In the genomic region with DNA sequence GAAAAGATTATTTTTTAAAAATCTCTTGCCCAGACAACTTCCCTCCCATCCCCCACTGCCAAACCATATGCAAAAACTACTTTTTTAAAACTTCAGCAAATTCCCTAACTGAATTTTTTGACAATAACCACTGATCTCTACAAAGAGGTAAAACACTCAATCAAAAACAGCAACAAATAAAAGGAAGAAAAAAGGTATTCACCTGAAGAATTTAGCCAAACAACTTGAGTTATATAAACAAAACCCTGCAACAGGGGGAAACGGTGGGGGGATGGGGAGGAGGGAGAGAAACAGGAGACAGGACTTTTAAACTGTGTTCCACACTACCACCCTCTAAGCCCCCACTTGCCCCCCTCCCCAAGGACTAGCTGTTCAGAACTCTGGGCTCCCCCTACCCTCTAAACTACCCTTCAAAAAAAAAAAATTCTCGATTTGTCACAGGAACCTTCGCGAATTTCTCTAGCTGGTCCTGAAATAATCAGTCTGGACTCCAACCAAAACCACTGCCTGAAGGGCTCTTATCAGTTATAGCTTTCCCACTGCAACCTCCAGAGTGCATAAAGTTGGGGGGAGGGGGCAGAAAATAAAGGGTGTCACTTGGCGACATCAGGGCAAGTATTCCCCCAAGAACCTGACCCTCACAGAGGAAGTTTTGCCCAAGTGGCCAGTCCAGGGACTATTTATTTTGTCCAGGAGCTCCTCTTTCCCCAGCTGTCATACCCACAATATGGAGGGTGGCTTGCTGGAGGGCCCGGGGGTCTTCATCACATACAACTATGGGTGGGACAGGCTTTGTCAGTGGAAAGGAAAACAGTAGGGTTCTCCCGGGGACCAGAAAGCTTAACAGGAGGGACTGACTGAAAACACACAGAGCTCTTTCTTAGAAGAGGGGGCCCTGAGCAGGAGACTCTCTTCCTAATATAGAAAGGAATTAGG, we compare ENCODE assay signal across 8 cellular contexts. TPM values are rescaled to one million over a fixed set of nuclear protein-coding genes. Genes with fewer than 3 reads are reported as not detected.
DNase-seq lines count a peak whose midpoint lies in the region; ATAC-seq lines count a peak whose summit lies in the region.

No MANE protein-coding gene starts in this region.

- no peaks in the 10 kb centered on the region for H3K27me3 ChIP-seq in HUES64 (ENCODE audit: insufficient read depth, low read length)
- H3K27me3 ChIP-seq in stomach smooth muscle (ENCODE audit: control insufficient read depth in 1 of 2, insufficient read depth in 2 of 2, low read length in 2 of 2): no peaks in the 10 kb centered on the region

- peaks cover 3% of the 10 kb centered on the region; the same call in 1 of the 2 replicates for H3K36me3 ChIP-seq in HUES64 (ENCODE audit: insufficient read depth, low read length)
- no peaks in the 10 kb centered on the region for H3K36me3 ChIP-seq in stomach smooth muscle (ENCODE audit: control insufficient read depth in 2 of 2, insufficient read depth in 2 of 2, low read length in 2 of 2)

- H3K4me3 ChIP-seq in HUES64 (ENCODE audit: low read length) (peak overlapping the region; percentile 92), stomach smooth muscle (ENCODE audit: low read length in 2 of 2) (peak overlapping the region; percentile 94 to 95)

- H3K9ac ChIP-seq in HUES64 (ENCODE audit: low read depth, low read length) (peak overlapping the region; percentile 92), stomach smooth muscle (ENCODE audit: low read length in 2 of 2) (peak overlapping the region; percentile 93 to 98)

- peaks cover 27% of the 10 kb centered on the region for H3K4me1 ChIP-seq in HUES64 (ENCODE audit: insufficient read depth, low read length)
- H3K4me1 ChIP-seq in stomach smooth muscle (ENCODE audit: control insufficient read depth, insufficient read depth, low read length): peaks cover 26% of the 10 kb centered on the region

- H3K9me3 ChIP-seq in HUES64 (ENCODE audit: insufficient read depth, low read depth, low read length): no peaks in the 10 kb centered on the region
- H3K9me3 ChIP-seq in stomach smooth muscle (ENCODE audit: control insufficient read depth in 2 of 2, low read length in 2 of 2): no peaks in the 10 kb centered on the region

- DNase-seq in CD1c-positive myeloid dendritic cell (ENCODE audit: extremely low spot score) (peak; percentile 22), iris pigment epithelial cell (ENCODE audit: low read depth) (peak; percentile 28), NCI-H524 treated with DMSO at 0.1 percent for 48 hours (lab: John Stamatoyannopoulos, UW) (no peak)

- WGBS in HUES64: under 1% methylated on average over 5 of the region's 7 CpGs

- H3K27ac ChIP-seq in HUES64 (ENCODE audit: low read depth, low read length) (peak overlapping the region; percentile 96), angular gyrus (ENCODE audit: low read depth, low read length) (peak overlapping the region; percentile 92), stomach smooth muscle (ENCODE audit: low read length) (peak overlapping the region; percentile 93)

- ATAC-seq in GM21825 (IDR thresholded peaks at IDR 0.05; ENCODE audit: unreplicated experiment): no peak
- ATAC-seq in GM21381 (IDR thresholded peaks at IDR 0.05; ENCODE audit: unreplicated experiment): no peak

RNA-seq across cellular contexts. Expression of gene UBE2H, which starts 1.4 kb away (rescaled TPM):
- 37.1 TPM for polyA plus RNA-seq in HUES64 (2013, experiment 1 of 2)
- polyA plus RNA-seq in HUES64 (2013, experiment 2 of 2): 42.6 TPM
